In genomic region chr5:164672190-164672589, GRCh38 we compare ENCODE assay signal across 2 cellular contexts.
TF ChIP-seq lines count a peak whose summit lies in the region.

No MANE protein-coding gene starts in this region.

TF ChIP-seq in IMR-90, 13 proteins besides CTCF, POLR2A, EP300 and RAD21:
- TF ChIP-seq SMC3 (IDR thresholded peaks at IDR 0.05; ENCODE audit: low read depth, low read length): no peak
- TF ChIP-seq FOS (IDR thresholded peaks at IDR 0.05; ENCODE audit: low read depth, low read length): no peak
- no peak for TF ChIP-seq BHLHE40 (IDR thresholded peaks at IDR 0.05; ENCODE audit: low read depth, low read length)
- TF ChIP-seq RFX5 (IDR thresholded peaks at IDR 0.05; ENCODE audit: low read depth, low read length): no peak
- TF ChIP-seq ELK1 (IDR thresholded peaks at IDR 0.05; ENCODE audit: borderline replicate concordance, low read depth, low read length): no peak
- no peak for TF ChIP-seq RCOR1 (IDR thresholded peaks at IDR 0.05; ENCODE audit: insufficient replicate concordance, low read length)
- TF ChIP-seq MAFK (IDR thresholded peaks at IDR 0.05; ENCODE audit: low read depth, low read length): no peak
- TF ChIP-seq MAZ (IDR thresholded peaks at IDR 0.05; ENCODE audit: borderline replicate concordance, low read depth, low read length): no peak
- no peak for TF ChIP-seq MXI1 (IDR thresholded peaks at IDR 0.05; ENCODE audit: borderline replicate concordance, low read depth, low read length)
- no peak for TF ChIP-seq CHD1 (IDR thresholded peaks at IDR 0.05; ENCODE audit: low read depth, low read length)
- no peak for TF ChIP-seq USF2 (IDR thresholded peaks at IDR 0.05; ENCODE audit: low read depth, low read length)
- TF ChIP-seq NFE2L2 (IDR thresholded peaks at IDR 0.05; ENCODE audit: low read depth, low read length): no peak
- TF ChIP-seq CEBPB (IDR thresholded peaks at IDR 0.05; ENCODE audit: low read depth, low read length): no peak

TF ChIP-seq in neural cell, 6 proteins besides CTCF, POLR2A, EP300 and RAD21:
- TF ChIP-seq REST (IDR thresholded peaks at IDR 0.05; ENCODE audit: borderline replicate concordance) (peak; percentile 19), TAF1 (IDR thresholded peaks at IDR 0.05; ENCODE audit: low read depth) (no peak)
